8 cellular contexts compared by ENCODE assay signal in genomic region chr20:58888521-58889333, GRCh38. TPM values are rescaled to one million over a fixed set of nuclear protein-coding genes. Genes with fewer than 3 reads are reported as not detected.
DNase-seq lines count a peak whose midpoint lies in the region; ATAC-seq and TF ChIP-seq lines count a peak whose summit lies in the region.

No MANE protein-coding gene starts in this region.

- CTCF ChIA-PET in activated B cell treated with CpG ODN at 0.5 μM for 24 hours (lab: Charles Lee) = interaction anchor here (1.1 kb wide), 1 partner anchor 238 kb away, joined by 3 read pairs; the partner anchor contains the start of gene STX16

- POLR2A ChIA-PET in activated B cell treated with CpG ODN at 0.5 μM for 24 hours (lab: Charles Lee) = interaction anchor here (0.6 to 4.2 kb wide), 24 partner anchors 10 to 582 kb away, joined by 3 to 75 read pairs (median 4); partner anchors contain the start of genes ATP5F1E, GNAS, NELFCD and PRELID3B

- ATAC-seq in HG02759 (IDR thresholded peaks at IDR 0.05; ENCODE audit: unreplicated experiment) = peak; percentile 38
- peak; percentile 45 for ATAC-seq in activated B cell treated with CpG ODN at 0.5 μM for 24 hours (ENCODE audit: low read depth)
- ATAC-seq in HG02973 (IDR thresholded peaks at IDR 0.05; ENCODE audit: unreplicated experiment) = no peak

- H3K9me3 Mint-ChIP-seq in activated B cell treated with CpG ODN at 0.5 μM for 24 hours = no peaks in the 10 kb centered on the region

- H3K4me3 ChIP-seq in GM12875 (ENCODE audit: low read depth, low read length) (peak overlapping the region; percentile 58), cardiac fibroblast (replicated peaks in 1 of 2; ENCODE audit: low read depth in 2 of 2, low read length in 2 of 2) (peak overlapping the region; percentile 80 to 81)

- no peak for TF ChIP-seq CTCF in GM12875 (IDR thresholded peaks at IDR 0.05; ENCODE audit: borderline replicate concordance, insufficient read depth, low read depth, low read length)
- TF ChIP-seq CTCF in activated B cell treated with CpG ODN at 0.5 μM for 24 hours (IDR thresholded peaks at IDR 0.05) = no peak
- TF ChIP-seq CTCF in cardiac fibroblast (IDR thresholded peaks at IDR 0.05; ENCODE audit: low read depth, low read length) = no peak

- peaks cover 8% of the 10 kb centered on the region for H3K36me3 Mint-ChIP-seq in activated B cell treated with CpG ODN at 0.5 μM for 24 hours (ENCODE audit: low read depth)

- intact Hi-C loops in activated B cell treated with CpG ODN at 0.5 μM for 24 hours (cut with micrococcal nuclease) = no loop called here

- peak overlapping the region; percentile 59 for H3K27ac Mint-ChIP-seq in activated B cell treated with CpG ODN at 0.5 μM for 24 hours

- H3K4me3 Mint-ChIP-seq in activated B cell treated with CpG ODN at 0.5 μM for 24 hours = peak overlapping the region; percentile 84

- DNase-seq in NCI-H1694 treated with DMSO at 0.1 percent for 48 hours (lab: John Stamatoyannopoulos, UW) (peak; percentile 56), activated B cell treated with CpG ODN at 0.5 μM for 24 hours (peak; percentile 73), cardiac fibroblast (ENCODE audit: low read depth in 2 of 2) (peak; percentile 81 to 83), islet precursor cell (peak; percentile 93)
- DNase-seq in stimulated activated CD4-positive, alpha-beta T cell treated with anti-CD3 and anti-CD28 coated beads, Interleukin-15, amount 100 ng/mL, for 1 hour (ENCODE audit: low read depth in 1 of 2, low spot score in 1 of 2) = peak; percentile 70

- no peaks in the 10 kb centered on the region for H3K27me3 Mint-ChIP-seq in activated B cell treated with CpG ODN at 0.5 μM for 24 hours

- peaks cover 27% of the 10 kb centered on the region for H3K4me1 Mint-ChIP-seq in activated B cell treated with CpG ODN at 0.5 μM for 24 hours

RNA-seq across cellular contexts. Expression of gene GNAS, which starts 36.2 kb away (rescaled TPM):
- total RNA-seq in activated B cell treated with CpG ODN at 0.5 μM for 24 hours = 784 and 849 TPM in 2 replicates

RNA-seq across cellular contexts. Expression of gene GNAS-AS1, which starts 38.0 kb away (rescaled TPM):
- total RNA-seq in activated B cell treated with CpG ODN at 0.5 μM for 24 hours = 1.4 and 1.5 TPM in 2 replicates
